13 cellular contexts compared by ENCODE assay signal in genomic region chr4:87677731-87678130, GRCh38. TPM values are rescaled to one million over a fixed set of nuclear protein-coding genes. Genes with fewer than 3 reads are reported as not detected.
A peak's percentile ranks its signal among the peaks of the same experiment; 100 is the strongest.
DNase-seq lines count a peak whose midpoint lies in the region; ATAC-seq and TF ChIP-seq lines count a peak whose summit lies in the region.
"Had no signal": no experiment of that assay in that cellular context is flagged by ENCODE, and none has a peak within 500 bp of the region (broad histone marks: within the 10 kb centered on the region; RNA-seq: fewer than 3 reads in every experiment).

No MANE protein-coding gene starts in this region.

- DNase-seq in right atrium auricular region (ENCODE audit: low spot score) = no peak
- DNase-seq in NCI-H146 (lab: John Stamatoyannopoulos, UW) = no peak
- no peak for DNase-seq in BE2C
- DNase-seq in activated CD4-positive, alpha-beta T cell treated with anti-CD3 and anti-CD28 coated beads for 48 hours = no peak
- DNase-seq in NK-92 (lab: John Stamatoyannopoulos, UW; ENCODE audit: unreplicated experiment) = no peak
- DNase-seq: sigmoid colon had no signal

- H3K4me3 ChIP-seq in right atrium auricular region (no peak overlapping the region), BE2C (ENCODE audit: low read depth, low read length) (no peak overlapping the region)
- H3K4me3 ChIP-seq: sigmoid colon had no signal

- no peaks in the 10 kb centered on the region for H3K4me1 ChIP-seq in right atrium auricular region
- H3K4me1 ChIP-seq in BE2C = no peaks in the 10 kb centered on the region; the same call in 1 of the 2 replicates
- H3K4me1 ChIP-seq: sigmoid colon had no signal

- H3K27ac ChIP-seq in right atrium auricular region = peak overlapping the region; percentile 17 to 18

- no peaks in the 10 kb centered on the region for H3K27me3 ChIP-seq in right atrium auricular region
- no peaks in the 10 kb centered on the region for H3K27me3 ChIP-seq in BE2C
- H3K27me3 ChIP-seq: sigmoid colon had no signal

- H3K9me3 ChIP-seq in right atrium auricular region = peaks cover 0 to 17% of the 10 kb centered on the region in 2 donors
- no peaks in the 10 kb centered on the region; the same call in 1 of the 2 replicates for H3K9me3 ChIP-seq in BE2C

- ATAC-seq in GM18502 (IDR thresholded peaks at IDR 0.05; ENCODE audit: poor library complexity, unreplicated experiment) (peak; percentile 82), GM21576 (IDR thresholded peaks at IDR 0.05; ENCODE audit: unreplicated experiment) (peak; percentile 89), HG03432 (IDR thresholded peaks at IDR 0.05; ENCODE audit: unreplicated experiment) (peak; percentile 91)

- H3K36me3 ChIP-seq in right atrium auricular region (no peaks in the 10 kb centered on the region), BE2C (no peaks in the 10 kb centered on the region)
- H3K36me3 ChIP-seq: sigmoid colon had no signal

- TF ChIP-seq CTCF in right atrium auricular region (IDR thresholded peaks at IDR 0.05) (no peak), BE2C (IDR thresholded peaks at IDR 0.05; ENCODE audit: low read depth, low read length) (no peak)

RNA-seq across cellular contexts. Expression of gene DMP1, which starts 27.7 kb away (rescaled TPM):
- not detected for total RNA-seq in right atrium auricular region
- not detected for polyA plus RNA-seq in BE2C (2012; ENCODE audit: insufficient read depth, insufficient read length, low read depth)
- total RNA-seq: glomerular endothelial cell, M059J, mucosa of gallbladder, sigmoid colon had no signal
- polyA plus RNA-seq: BJ, sigmoid colon had no signal
